ENCODE assay signal across 8 cellular contexts in genomic region chr19:2820112-2820702, GRCh38. TPM values are rescaled to one million over a fixed set of nuclear protein-coding genes. Genes with fewer than 3 reads are reported as not detected.
DNase-seq lines count a peak whose midpoint lies in the region; ATAC-seq, FAIRE-seq and TF ChIP-seq lines count a peak whose summit lies in the region.

No MANE protein-coding gene starts in this region.

- H3K27me3 Mint-ChIP-seq in activated CD4-positive, alpha-beta T cell treated with anti-CD3 and anti-CD28 coated beads, Interleukin-2, amount 10 ng/mL, durations not matched to agents 24 days and 14 days = no peaks in the 10 kb centered on the region

- H3K27ac ChIP-seq in HL-60 (replicated peaks) = no peak overlapping the region
- H3K27ac ChIP-seq in small intestine (ENCODE audit: low read depth in 1 of 2, low read length in 1 of 2) = no peak overlapping the region

- H3K27ac Mint-ChIP-seq in activated CD4-positive, alpha-beta T cell treated with anti-CD3 and anti-CD28 coated beads, Interleukin-2, amount 10 ng/mL, durations not matched to agents 24 days and 14 days = no peak overlapping the region
- peak overlapping the region; percentile 18 to 44 for H3K27ac Mint-ChIP-seq in activated naive CD4-positive, alpha-beta T cell treated with anti-CD3 and anti-CD28 coated beads, Interleukin-2, amount 50 U/mL, for 72 hours

- peak overlapping the region; percentile 47 for H3K9ac ChIP-seq in iPS-15b (ENCODE audit: low read depth, low read length)

- intact Hi-C loops in activated CD4-positive, alpha-beta T cell treated with anti-CD3 and anti-CD28 coated beads, Interleukin-2, amount 10 ng/mL, durations not matched to agents 24 days and 14 days (cut with micrococcal nuclease) = no loop called here

- 2 to 5% (median 2%) methylated on average over 22 to 36 of the region's 36 CpGs for WGBS in small intestine, 3 donors

- H3K9me3 ChIP-seq in iPS-15b (ENCODE audit: control insufficient read depth, insufficient read depth, low read length) = no peaks in the 10 kb centered on the region
- H3K9me3 ChIP-seq in small intestine (ENCODE audit: control insufficient read depth, low read depth) = no peaks in the 10 kb centered on the region

- H3K27me3 ChIP-seq in HL-60 (ENCODE audit: insufficient read depth, poor library complexity, severe bottlenecking) (no peaks in the 10 kb centered on the region), iPS-15b (ENCODE audit: control insufficient read depth, insufficient read depth, low read length) (no peaks in the 10 kb centered on the region), small intestine (ENCODE audit: control insufficient read depth in 2 of 2, insufficient read depth in 2 of 2, low read length in 2 of 2) (no peaks in the 10 kb centered on the region)

- peak in 1 of 2 donors; percentile 23 for ATAC-seq in activated naive CD4-positive, alpha-beta T cell treated with anti-CD3 and anti-CD28 coated beads, Interleukin-2, amount 50 U/mL, for 72 hours
- no peak for ATAC-seq in GM19324 (IDR thresholded peaks at IDR 0.05; ENCODE audit: low FRiP score, unreplicated experiment)

- no peaks in the 10 kb centered on the region for H3K9me3 Mint-ChIP-seq in activated CD4-positive, alpha-beta T cell treated with anti-CD3 and anti-CD28 coated beads, Interleukin-2, amount 10 ng/mL, durations not matched to agents 24 days and 14 days
- peaks cover 0 to 4% of the 10 kb centered on the region in 2 donors for H3K9me3 Mint-ChIP-seq in activated naive CD4-positive, alpha-beta T cell treated with anti-CD3 and anti-CD28 coated beads, Interleukin-2, amount 50 U/mL, for 72 hours

- TF ChIP-seq CTCF in HL-60 (IDR thresholded peaks at IDR 0.05; ENCODE audit: insufficient read depth, low read length) = no peak

- peak; percentile 70 for DNase-seq in activated CD4-positive, alpha-beta T cell treated with anti-CD3 and anti-CD28 coated beads, Interleukin-2, amount 10 ng/mL, durations not matched to agents 24 days and 14 days
- no peak for DNase-seq in activated CD4-positive, alpha-beta T cell treated with anti-CD3 and anti-CD28 coated beads for 48 hours
- DNase-seq in HL-60 (ENCODE audit: low read depth in 1 of 2, low spot score in 1 of 2) = no peak
- no peak for DNase-seq in activated naive CD4-positive, alpha-beta T cell treated with anti-CD3 and anti-CD28 coated beads, Interleukin-2, amount 50 U/mL, for 72 hours (ENCODE audit: low spot score in 2 of 2)
- no peak for DNase-seq in small intestine
- no peak for DNase-seq in OCI-M2 (lab: John Stamatoyannopoulos, UW; ENCODE audit: unreplicated experiment)

- peaks cover 6% of the 10 kb centered on the region for H3K36me3 Mint-ChIP-seq in activated CD4-positive, alpha-beta T cell treated with anti-CD3 and anti-CD28 coated beads, Interleukin-2, amount 10 ng/mL, durations not matched to agents 24 days and 14 days (ENCODE audit: low read depth)
- no peaks in the 10 kb centered on the region for H3K36me3 Mint-ChIP-seq in activated naive CD4-positive, alpha-beta T cell treated with anti-CD3 and anti-CD28 coated beads, Interleukin-2, amount 50 U/mL, for 72 hours

- no peaks in the 10 kb centered on the region for H3K4me1 ChIP-seq in iPS-15b (ENCODE audit: control insufficient read depth, insufficient read depth, low read length)
- H3K4me1 ChIP-seq in small intestine (ENCODE audit: control insufficient read depth in 2 of 2, insufficient read depth in 1 of 2, low read depth in 1 of 2, low read length in 1 of 2) = peaks cover 0 to 4% of the 10 kb centered on the region in 2 donors

- peaks cover 3% of the 10 kb centered on the region for H3K4me1 Mint-ChIP-seq in activated CD4-positive, alpha-beta T cell treated with anti-CD3 and anti-CD28 coated beads, Interleukin-2, amount 10 ng/mL, durations not matched to agents 24 days and 14 days

- H3K36me3 ChIP-seq in iPS-15b (ENCODE audit: control insufficient read depth, insufficient read depth, low read length) = peaks cover 2% of the 10 kb centered on the region
- H3K36me3 ChIP-seq in small intestine (ENCODE audit: control insufficient read depth in 2 of 2, insufficient read depth in 2 of 2, low read length in 2 of 2) = peaks cover 0 to 5% of the 10 kb centered on the region in 2 donors

- peak overlapping the region; percentile 85 for H3K4me3 Mint-ChIP-seq in activated CD4-positive, alpha-beta T cell treated with anti-CD3 and anti-CD28 coated beads, Interleukin-2, amount 10 ng/mL, durations not matched to agents 24 days and 14 days

- peak overlapping the region; percentile 50 for H3K4me3 ChIP-seq in HL-60 (replicated peaks; ENCODE audit: insufficient read depth, low read length)
- H3K4me3 ChIP-seq in iPS-15b (ENCODE audit: low read depth, low read length) = peak overlapping the region; percentile 89
- H3K4me3 ChIP-seq in small intestine (ENCODE audit: low read depth in 1 of 2, low read length in 2 of 2) = peak overlapping the region; percentile 83 to 93

- FAIRE-seq in small intestine (lab: Jason Lieb, UNC) = no peak

RNA-seq across cellular contexts. Expression of gene ZNF554, which starts 0.5 kb away (rescaled TPM):
- 1.9 and 2.1 TPM in 2 replicates for total RNA-seq in activated CD4-positive, alpha-beta T cell treated with anti-CD3 and anti-CD28 coated beads, Interleukin-2, amount 10 ng/mL, durations not matched to agents 24 days and 14 days
- total RNA-seq in activated naive CD4-positive, alpha-beta T cell treated with anti-CD3 and anti-CD28 coated beads, Interleukin-2, amount 50 U/mL, for 72 hours = 1 to 10 TPM in 1 of 2 donors, under 1 TPM in 1; 0.77 to 1.8 TPM
- 1 to 10 TPM; 2.0 to 6.7 (median 3.2) TPM for polyA plus RNA-seq in small intestine

RNA-seq across cellular contexts. Expression of gene ZNF555, which starts 21.1 kb away (rescaled TPM):
- total RNA-seq in activated CD4-positive, alpha-beta T cell treated with anti-CD3 and anti-CD28 coated beads, Interleukin-2, amount 10 ng/mL, durations not matched to agents 24 days and 14 days = 0.90 and 0.98 TPM in 2 replicates
- total RNA-seq in activated naive CD4-positive, alpha-beta T cell treated with anti-CD3 and anti-CD28 coated beads, Interleukin-2, amount 50 U/mL, for 72 hours = 1 to 10 TPM; 1.3 to 2.8 TPM
- 1 to 10 TPM; 1.5 to 2.2 (median 1.6) TPM for polyA plus RNA-seq in small intestine

RNA-seq across cellular contexts. Expression of gene THOP1, which starts 34.9 kb away (rescaled TPM):
- 200 and 207 TPM in 2 replicates for total RNA-seq in activated CD4-positive, alpha-beta T cell treated with anti-CD3 and anti-CD28 coated beads, Interleukin-2, amount 10 ng/mL, durations not matched to agents 24 days and 14 days
- total RNA-seq in activated naive CD4-positive, alpha-beta T cell treated with anti-CD3 and anti-CD28 coated beads, Interleukin-2, amount 50 U/mL, for 72 hours = 100 to 1,000 TPM in 1 of 2 donors, 10 to 100 TPM in 1; 40.5 to 145 TPM
- polyA plus RNA-seq in small intestine = 10 to 100 TPM; 77.5 to 86.3 (median 78.6) TPM

RNA-seq across cellular contexts. Expression of gene SGTA, which starts 37.1 kb away (rescaled TPM):
- 73.3 and 76.9 TPM in 2 replicates for total RNA-seq in activated CD4-positive, alpha-beta T cell treated with anti-CD3 and anti-CD28 coated beads, Interleukin-2, amount 10 ng/mL, durations not matched to agents 24 days and 14 days
- 10 to 100 TPM; 48.7 to 54.4 TPM for total RNA-seq in activated naive CD4-positive, alpha-beta T cell treated with anti-CD3 and anti-CD28 coated beads, Interleukin-2, amount 50 U/mL, for 72 hours
- 10 to 100 TPM; 62.6 to 79.5 (median 76.7) TPM for polyA plus RNA-seq in small intestine

RNA-seq across cellular contexts. Expression of gene ZNF556, which starts 46.9 kb away (rescaled TPM):
- not detected in 2 replicates for total RNA-seq in activated CD4-positive, alpha-beta T cell treated with anti-CD3 and anti-CD28 coated beads, Interleukin-2, amount 10 ng/mL, durations not matched to agents 24 days and 14 days
- total RNA-seq in activated naive CD4-positive, alpha-beta T cell treated with anti-CD3 and anti-CD28 coated beads, Interleukin-2, amount 50 U/mL, for 72 hours = under 1 TPM in 1 of 2 donors, not detected in 1; 0.30 TPM
- polyA plus RNA-seq in small intestine = under 1 TPM in 1 of 3 donors, not detected in 2; 0.03 TPM
